ENCODE assay signal across 11 cellular contexts in the genomic region with DNA sequence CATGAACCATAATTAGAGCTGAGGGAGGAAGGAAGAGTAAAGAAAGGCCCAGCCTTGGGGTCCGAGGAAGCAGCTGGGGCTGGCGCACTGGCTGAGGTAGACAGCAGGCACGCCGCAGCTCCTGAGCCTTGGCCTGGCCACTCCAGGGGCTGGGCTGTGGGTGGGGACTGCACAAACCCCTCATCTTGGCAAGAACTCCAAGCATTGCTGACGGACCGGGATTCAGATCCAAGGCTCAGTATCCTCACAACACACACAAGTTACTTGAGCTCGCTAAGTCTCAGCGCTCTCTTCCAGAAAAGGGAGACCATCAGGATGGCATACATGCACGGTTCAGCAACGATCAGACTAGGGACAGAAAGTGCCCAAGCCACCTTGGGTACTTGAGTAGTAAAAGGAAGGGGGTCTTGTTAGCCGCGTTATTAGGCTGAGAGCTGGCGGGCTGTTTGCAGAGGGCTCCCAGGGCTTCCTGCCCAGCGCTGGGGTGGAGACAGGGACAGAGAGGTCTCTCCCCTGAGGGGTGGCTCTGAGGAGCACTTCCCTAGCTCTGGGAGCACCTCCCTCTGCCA. TPM values are rescaled to one million over a fixed set of nuclear protein-coding genes. Genes with fewer than 3 reads are reported as not detected.
DNase-seq lines count a peak whose midpoint lies in the region; ATAC-seq, FAIRE-seq and TF ChIP-seq lines count a peak whose summit lies in the region.
"Had no signal": no experiment of that assay in that cellular context is flagged by ENCODE, and none has a peak within 500 bp of the region (broad histone marks: within the 10 kb centered on the region; RNA-seq: fewer than 3 reads in every experiment).

No MANE protein-coding gene starts in this region.

- TF ChIP-seq CTCF in WI38 (IDR thresholded peaks at IDR 0.05; ENCODE audit: low read depth, low read length): no peak

- no peak for FAIRE-seq in small intestine (lab: Jason Lieb, UNC)
- FAIRE-seq in GM19239 (lab: Jason Lieb, UNC): no peak

- peaks cover 9 to 29% of the 10 kb centered on the region in 2 donors for H3K4me1 ChIP-seq in small intestine (ENCODE audit: control insufficient read depth in 2 of 2, insufficient read depth in 1 of 2, low read depth in 1 of 2, low read length in 1 of 2)

- H3K4me3 ChIP-seq in WI38 (ENCODE audit: low read depth, low read length) (peak overlapping the region; percentile 38), small intestine (ENCODE audit: low read depth in 1 of 2, low read length in 2 of 2) (no peak overlapping the region)

- H3K36me3 ChIP-seq in small intestine (ENCODE audit: control insufficient read depth in 2 of 2, insufficient read depth in 2 of 2, low read length in 2 of 2): no peaks in the 10 kb centered on the region

- WGBS in small intestine, 3 donors: 44 to 57% (median 55%) methylated on average over 14 of the region's 14 CpGs

- DNase-seq in Daoy (ENCODE audit: low read depth) (peak; percentile 25), small intestine (no peak), D341Med (ENCODE audit: low spot score) (no peak), GM19239 (ENCODE audit: insufficient read length, low spot score) (no peak)
- DNase-seq: activated gamma-delta T cell treated with Interleukin-2 at 50 U/mL for 16 hours; NCI-H345; stimulated activated CD4-positive, alpha-beta T cell treated with anti-CD3 and anti-CD28 coated beads, Interleukin-4, amount 100 ng/mL, for 24 hours had no signal

- H3K27me3 ChIP-seq in layer of hippocampus (ENCODE audit: control insufficient read depth, insufficient read depth, low read length) (peaks cover 3% of the 10 kb centered on the region), small intestine (ENCODE audit: control insufficient read depth in 2 of 2, insufficient read depth in 2 of 2, low read length in 2 of 2) (no peaks in the 10 kb centered on the region)

- H3K27ac ChIP-seq in layer of hippocampus (ENCODE audit: low read depth, low read length) (peak overlapping the region; percentile 23), small intestine (ENCODE audit: low read depth in 1 of 2, low read length in 1 of 2) (peak overlapping the region; percentile 73 to 87)

- no peak for ATAC-seq in HG03571 (IDR thresholded peaks at IDR 0.05; ENCODE audit: unreplicated experiment)
- no peak for ATAC-seq in GM19351 (IDR thresholded peaks at IDR 0.05; ENCODE audit: unreplicated experiment)

- H3K9me3 ChIP-seq in small intestine (ENCODE audit: control insufficient read depth, low read depth): no peaks in the 10 kb centered on the region

RNA-seq across cellular contexts. Expression of a gene that starts 4.5 kb away (rescaled TPM):
- 58.3 and 58.4 TPM in 2 replicates for total RNA-seq in Daoy (2014; rRNA removed; shearing (Covaris generic))
- 10 to 100 TPM; 17.2 to 29.7 (median 24.9) TPM for polyA plus RNA-seq in small intestine
